ENCODE assay signal across 11 cellular contexts in the genomic region with DNA sequence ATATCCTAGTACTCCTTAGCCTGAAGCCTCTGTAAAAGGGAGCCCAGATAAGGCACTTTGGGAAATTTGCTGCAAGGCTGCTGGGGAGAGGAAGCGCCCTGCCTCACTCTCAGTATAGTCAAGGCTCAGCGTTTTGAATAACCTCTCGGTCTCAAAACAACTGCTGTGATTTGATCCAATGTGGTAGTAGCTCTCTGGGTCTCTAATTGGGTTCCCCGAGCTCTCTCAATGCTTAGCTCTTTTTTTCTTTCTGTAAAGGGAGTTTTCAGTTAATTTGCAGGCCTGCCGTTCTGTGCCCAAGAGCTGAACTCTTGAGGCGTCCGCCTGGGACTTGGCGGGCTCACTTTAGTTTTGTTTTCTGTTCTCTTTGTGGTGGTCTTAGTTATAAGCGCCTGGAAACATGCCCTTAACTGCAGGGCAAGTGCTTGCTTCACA. TPM values are rescaled to one million over a fixed set of nuclear protein-coding genes. Genes with fewer than 3 reads are reported as not detected.
DNase-seq lines count a peak whose midpoint lies in the region; ATAC-seq and TF ChIP-seq lines count a peak whose summit lies in the region.
"Had no signal": no experiment of that assay in that cellular context is flagged by ENCODE, and none has a peak within 500 bp of the region (broad histone marks: within the 10 kb centered on the region; RNA-seq: fewer than 3 reads in every experiment).

No MANE protein-coding gene starts in this region.

- H3K4me3 Mint-ChIP-seq in activated naive CD8-positive, alpha-beta T cell treated with anti-CD3 and anti-CD28 coated beads for 36 hours: peak overlapping the region; percentile 26
- H3K4me3 Mint-ChIP-seq in nephron: no peak overlapping the region
- H3K4me3 Mint-ChIP-seq in type B pancreatic cell: no peak overlapping the region
- H3K4me3 Mint-ChIP-seq in T-helper 2 cell treated with Interferon-gamma antibody and Interleukin-4, amounts not matched to agents 5 μg/mL and 100 μg/mL, for 36 hours: no peak overlapping the region
- H3K4me3 Mint-ChIP-seq: stimulated activated effector memory CD8-positive, alpha-beta T cell treated with anti-CD3 and anti-CD28 coated beads, Interleukin-12 subunit alpha, Interleukin-12 subunit beta, amount 100 ng/mL, for 72 hours had no signal

- H3K4me3 ChIP-seq in fibroblast of mammary gland (ENCODE audit: control insufficient read depth, low read depth, low read length): no peak overlapping the region
- H3K4me3 ChIP-seq: breast epithelium had no signal

- no peak for TF ChIP-seq CTCF in fibroblast of mammary gland (conservative IDR thresholded peaks at IDR 0.05; ENCODE audit: control insufficient read depth, insufficient read depth, low read depth, low read length)
- no peak for TF ChIP-seq CTCF in nephron (IDR thresholded peaks at IDR 0.05; ENCODE audit: unreplicated experiment in 3 of 3)
- TF ChIP-seq CTCF in type B pancreatic cell (conservative IDR thresholded peaks at IDR 0.05): no peak

- no peak for DNase-seq in activated naive CD8-positive, alpha-beta T cell treated with anti-CD3 and anti-CD28 coated beads for 36 hours
- peak; percentile 24 for DNase-seq in fibroblast of mammary gland (ENCODE audit: low read depth)
- no peak for DNase-seq in type B pancreatic cell (ENCODE audit: extremely low spot score, unreplicated experiment)
- no peak for DNase-seq in T-helper 2 cell treated with Interferon-gamma antibody and Interleukin-4, amounts not matched to agents 5 μg/mL and 100 μg/mL, for 36 hours (ENCODE audit: low spot score)
- no peak for DNase-seq in DMS 273 treated with DMSO at 0.1 percent for 48 hours (lab: John Stamatoyannopoulos, UW)
- DNase-seq: NCI-H82, SW 1271 had no signal

- ATAC-seq in GM19455 (IDR thresholded peaks at IDR 0.05; ENCODE audit: unreplicated experiment): no peak
- ATAC-seq: stimulated activated effector memory CD8-positive, alpha-beta T cell treated with anti-CD3 and anti-CD28 coated beads, Interleukin-12 subunit alpha, Interleukin-12 subunit beta, amount 100 ng/mL, for 72 hours had no signal

- no peaks in the 10 kb centered on the region for H3K9me3 Mint-ChIP-seq in activated naive CD8-positive, alpha-beta T cell treated with anti-CD3 and anti-CD28 coated beads for 36 hours
- no peaks in the 10 kb centered on the region for H3K9me3 Mint-ChIP-seq in nephron
- H3K9me3 Mint-ChIP-seq in type B pancreatic cell: no peaks in the 10 kb centered on the region
- no peaks in the 10 kb centered on the region for H3K9me3 Mint-ChIP-seq in T-helper 2 cell treated with Interferon-gamma antibody and Interleukin-4, amounts not matched to agents 5 μg/mL and 100 μg/mL, for 36 hours
- H3K9me3 Mint-ChIP-seq: stimulated activated effector memory CD8-positive, alpha-beta T cell treated with anti-CD3 and anti-CD28 coated beads, Interleukin-12 subunit alpha, Interleukin-12 subunit beta, amount 100 ng/mL, for 72 hours had no signal

- no peaks in the 10 kb centered on the region for H3K36me3 Mint-ChIP-seq in activated naive CD8-positive, alpha-beta T cell treated with anti-CD3 and anti-CD28 coated beads for 36 hours
- H3K36me3 Mint-ChIP-seq in nephron (ENCODE audit: low read depth) (no peaks in the 10 kb centered on the region), type B pancreatic cell (no peaks in the 10 kb centered on the region)
- H3K36me3 Mint-ChIP-seq in T-helper 2 cell treated with Interferon-gamma antibody and Interleukin-4, amounts not matched to agents 5 μg/mL and 100 μg/mL, for 36 hours (ENCODE audit: low read depth): no peaks in the 10 kb centered on the region
- H3K36me3 Mint-ChIP-seq: stimulated activated effector memory CD8-positive, alpha-beta T cell treated with anti-CD3 and anti-CD28 coated beads, Interleukin-12 subunit alpha, Interleukin-12 subunit beta, amount 100 ng/mL, for 72 hours had no signal

- no peaks in the 10 kb centered on the region for H3K27me3 Mint-ChIP-seq in activated naive CD8-positive, alpha-beta T cell treated with anti-CD3 and anti-CD28 coated beads for 36 hours
- H3K27me3 Mint-ChIP-seq in nephron (ENCODE audit: low read depth) (no peaks in the 10 kb centered on the region), type B pancreatic cell (no peaks in the 10 kb centered on the region)
- peaks cover 6% of the 10 kb centered on the region for H3K27me3 Mint-ChIP-seq in T-helper 2 cell treated with Interferon-gamma antibody and Interleukin-4, amounts not matched to agents 5 μg/mL and 100 μg/mL, for 36 hours (ENCODE audit: low read depth)

- H3K4me1 Mint-ChIP-seq in activated naive CD8-positive, alpha-beta T cell treated with anti-CD3 and anti-CD28 coated beads for 36 hours: peaks cover 12% of the 10 kb centered on the region
- H3K4me1 Mint-ChIP-seq in nephron (peaks cover 28% of the 10 kb centered on the region), type B pancreatic cell (ENCODE audit: unreplicated experiment) (peaks cover 9% of the 10 kb centered on the region)
- H3K4me1 Mint-ChIP-seq in T-helper 2 cell treated with Interferon-gamma antibody and Interleukin-4, amounts not matched to agents 5 μg/mL and 100 μg/mL, for 36 hours (ENCODE audit: low read depth): no peaks in the 10 kb centered on the region
- H3K4me1 Mint-ChIP-seq: stimulated activated effector memory CD8-positive, alpha-beta T cell treated with anti-CD3 and anti-CD28 coated beads, Interleukin-12 subunit alpha, Interleukin-12 subunit beta, amount 100 ng/mL, for 72 hours had no signal

- H3K27ac Mint-ChIP-seq in activated naive CD8-positive, alpha-beta T cell treated with anti-CD3 and anti-CD28 coated beads for 36 hours: no peak overlapping the region
- H3K27ac Mint-ChIP-seq in nephron: peak overlapping the region; percentile 48 to 78 (median 64)
- H3K27ac Mint-ChIP-seq in type B pancreatic cell: peak overlapping the region; percentile 37
- H3K27ac Mint-ChIP-seq in T-helper 2 cell treated with Interferon-gamma antibody and Interleukin-4, amounts not matched to agents 5 μg/mL and 100 μg/mL, for 36 hours: no peak overlapping the region
- H3K27ac Mint-ChIP-seq: stimulated activated effector memory CD8-positive, alpha-beta T cell treated with anti-CD3 and anti-CD28 coated beads, Interleukin-12 subunit alpha, Interleukin-12 subunit beta, amount 100 ng/mL, for 72 hours had no signal

RNA-seq across cellular contexts. Expression of gene ZHX3, which starts 41.2 kb away (rescaled TPM):
- 10 to 100 TPM; 15.5 to 17.6 TPM for total RNA-seq in activated naive CD8-positive, alpha-beta T cell treated with anti-CD3 and anti-CD28 coated beads for 36 hours
- total RNA-seq in type B pancreatic cell (ENCODE audit: low replicate concordance): 10.2 and 16.3 TPM in 2 replicates

Comparison
In these comparisons a context has a peak if more than half of its experiments do, and no peak if none do; other contexts are left out.
1. H3K27ac Mint-ChIP-seq: peak in nephron (3 of 3) and type B pancreatic cell (single experiment); none in activated naive CD8-positive, alpha-beta T cell treated with anti-CD3 and anti-CD28 coated beads for 36 hours (single experiment) and T-helper 2 cell treated with Interferon-gamma antibody and Interleukin-4, amounts not matched to agents 5 μg/mL and 100 μg/mL, for 36 hours (single experiment).